7 cellular contexts compared by ENCODE assay signal in the genomic region with DNA sequence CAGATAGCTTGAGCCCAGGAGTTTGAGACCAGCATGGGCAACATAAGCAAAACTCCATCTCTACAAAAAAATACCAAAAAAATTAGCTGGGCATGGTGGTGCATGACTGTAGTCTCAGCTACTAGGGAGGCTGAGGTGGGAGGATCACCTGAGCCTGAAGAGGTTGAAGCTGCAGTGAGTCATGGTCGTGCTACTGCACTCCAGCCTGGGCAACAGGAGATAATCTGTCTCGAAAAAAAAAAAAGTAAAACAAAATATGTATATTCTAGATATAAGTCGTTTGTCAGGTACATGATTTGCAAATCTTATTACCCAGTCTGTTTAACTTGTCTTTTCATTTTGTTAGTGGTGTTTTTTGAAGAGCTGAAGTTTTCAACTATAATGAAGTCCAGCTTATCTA.
"Had no signal": no experiment of that assay in that cellular context is flagged by ENCODE, and none has a peak within 500 bp of the region (broad histone marks: within the 10 kb centered on the region; RNA-seq: fewer than 3 reads in every experiment).

No MANE protein-coding gene starts in this region.

- DNase-seq: IMR-90, KBM-7, KG1 had no signal

- H3K27ac ChIP-seq: HL-60, KMS-11 had no signal

- ATAC-seq: HepG2 had no signal

- FAIRE-seq: HepG2, HTR-8/SVneo had no signal

- H3K9ac ChIP-seq: KMS-11 had no signal

- H3K4me2 ChIP-seq: KMS-11 had no signal
